ENCODE assay signal across 1 cellular context in genomic region chr22:27170491-27170890, GRCh38.
TF ChIP-seq lines count a peak whose summit lies in the region.

No MANE protein-coding gene starts in this region.

TF ChIP-seq in SK-N-SH, 30 proteins besides CTCF, POLR2A, EP300 and RAD21 (continued from another document):
- TF ChIP-seq JUND (IDR thresholded peaks at IDR 0.05) (peak; percentile 54), NRF1 (IDR thresholded peaks at IDR 0.05; ENCODE audit: low read depth, low read length) (no peak), CHD2 (IDR thresholded peaks at IDR 0.05; ENCODE audit: low read length, partially characterized antibody) (no peak), MAX (IDR thresholded peaks at IDR 0.05; ENCODE audit: low read depth) (no peak), RXRA (IDR thresholded peaks at IDR 0.05; ENCODE audit: borderline replicate concordance, low read depth) (peak; percentile 29; the same call in 1 of the 2 replicates), MEF2A (IDR thresholded peaks at IDR 0.05; ENCODE audit: borderline replicate concordance, low read depth) (no peak), USF1 (IDR thresholded peaks at IDR 0.05; ENCODE audit: borderline replicate concordance, low read depth) (no peak), YY1 (IDR thresholded peaks at IDR 0.05; ENCODE audit: low read depth) (no peak), NFIC (IDR thresholded peaks at IDR 0.05; ENCODE audit: borderline replicate concordance) (no peak)
- TF ChIP-seq, protein P1, sequence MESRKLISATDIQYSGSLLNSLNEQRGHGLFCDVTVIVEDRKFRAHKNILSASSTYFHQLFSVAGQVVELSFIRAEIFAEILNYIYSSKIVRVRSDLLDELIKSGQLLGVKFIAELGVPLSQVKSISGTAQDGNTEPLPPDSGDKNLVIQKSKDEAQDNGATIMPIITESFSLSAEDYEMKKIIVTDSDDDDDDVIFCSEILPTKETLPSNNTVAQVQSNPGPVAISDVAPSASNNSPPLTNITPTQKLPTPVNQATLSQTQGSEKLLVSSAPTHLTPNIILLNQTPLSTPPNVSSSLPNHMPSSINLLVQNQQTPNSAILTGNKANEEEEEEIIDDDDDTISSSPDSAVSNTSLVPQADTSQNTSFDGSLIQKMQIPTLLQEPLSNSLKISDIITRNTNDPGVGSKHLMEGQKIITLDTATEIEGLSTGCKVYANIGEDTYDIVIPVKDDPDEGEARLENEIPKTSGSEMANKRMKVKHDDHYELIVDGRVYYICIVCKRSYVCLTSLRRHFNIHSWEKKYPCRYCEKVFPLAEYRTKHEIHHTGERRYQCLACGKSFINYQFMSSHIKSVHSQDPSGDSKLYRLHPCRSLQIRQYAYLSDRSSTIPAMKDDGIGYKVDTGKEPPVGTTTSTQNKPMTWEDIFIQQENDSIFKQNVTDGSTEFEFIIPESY (IDR thresholded peaks at IDR 0.05; ENCODE audit: borderline replicate concordance, low read depth): no peak
